Comparison of ENCODE assay signal across 8 cellular contexts in genomic region chr1:115706774-115707425, GRCh38.
DNase-seq lines count a peak whose midpoint lies in the region; ATAC-seq, FAIRE-seq and TF ChIP-seq lines count a peak whose summit lies in the region.

No MANE protein-coding gene starts in this region.

- no peak overlapping the region for H3K9ac ChIP-seq in trophoblast cell (ENCODE audit: low read length)

- H3K4me3 ChIP-seq in A549, result no peak overlapping the region
- H3K4me3 ChIP-seq in GM12864 (ENCODE audit: low read depth, low read length), result no peak overlapping the region
- H3K4me3 ChIP-seq in fibroblast of the aortic adventitia (ENCODE audit: low read depth, low read length), result no peak overlapping the region
- H3K4me3 ChIP-seq in trophoblast cell (ENCODE audit: low read depth, low read length), result no peak overlapping the region

- H3K27ac ChIP-seq in A549 (no peak overlapping the region), KOPT-K1 (ENCODE audit: low read depth, low read length, poor library complexity, severe bottlenecking) (peak overlapping the region; percentile 11), RWPE1 (no peak overlapping the region), trophoblast cell (ENCODE audit: low read depth, low read length) (peak overlapping the region; percentile 75)

- 38% methylated on average over 7 of the region's 7 CpGs for WGBS in A549 (ENCODE audit: missing lambda C conversion rate)
- WGBS in trophoblast cell (ENCODE audit: extremely low coverage, insufficient coverage, insufficient read length), result no CpG with 5 or more reads among the region's 7 CpGs

- H2BK5ac ChIP-seq in trophoblast cell (ENCODE audit: low read depth, low read length, poor library complexity), result peak overlapping the region; percentile 70

- no peak overlapping the region for H3K4me2 ChIP-seq in A549
- no peak overlapping the region for H3K4me2 ChIP-seq in trophoblast cell (ENCODE audit: low read length)

- POLR2A ChIA-PET in A549 (lab: Yijun Ruan, JAX), result no interaction called here
- POLR2A ChIA-PET in RWPE1 (lab: Yijun Ruan, JAX; ENCODE audit: low non-redundant PET), result interaction anchor here (0.7 kb wide), 1 partner anchor 29 kb away, joined by 4 read pairs; no protein-coding TSS in a partner anchor

- TF ChIP-seq EP300 in A549 (IDR thresholded peaks at IDR 0.05), result no peak

- peak overlapping the region; percentile 70 for H2BK120ac ChIP-seq in trophoblast cell (ENCODE audit: insufficient read depth, low read length, poor library complexity)

- peak; percentile 59 to 78; a peak in 5 of 6 replicates for ATAC-seq in A549

- H2AK5ac ChIP-seq in trophoblast cell (ENCODE audit: low read length), result peak overlapping the region; percentile 30

- H3K79me2 ChIP-seq in trophoblast cell (ENCODE audit: control insufficient read depth, insufficient read depth, low read length, poor library complexity), result peaks cover 3% of the 10 kb centered on the region

- peak overlapping the region; percentile 53 for H3K18ac ChIP-seq in trophoblast cell (ENCODE audit: low read length)

- peak overlapping the region; percentile 79 for H3K14ac ChIP-seq in trophoblast cell (ENCODE audit: low read length)

- TF ChIP-seq CTCF in A549 (IDR thresholded peaks at IDR 0.05) (peak; percentile 49), GM12864 (IDR thresholded peaks at IDR 0.05; ENCODE audit: low read depth, low read length, missing control alignments) (peak; percentile 66), RWPE1 (conservative IDR thresholded peaks at IDR 0.05; ENCODE audit: low read depth) (peak; percentile 67), fibroblast of the aortic adventitia (IDR thresholded peaks at IDR 0.05; ENCODE audit: insufficient read depth, low read length) (peak; percentile 65)

- no peak for FAIRE-seq in A549 (lab: Jason Lieb, UNC)
- FAIRE-seq in H54 (lab: Jason Lieb, UNC), result no peak

- peak overlapping the region; percentile 60 for H4K91ac ChIP-seq in trophoblast cell (ENCODE audit: low read depth, low read length)

- H3K4ac ChIP-seq in trophoblast cell (ENCODE audit: low read depth, low read length), result no peak overlapping the region

- CTCF ChIA-PET in A549 (lab: Yijun Ruan, JAX) (interaction anchor here (0.6 to 3.7 kb wide), 27 partner anchors 8 to 569 kb away, joined by 3 to 29 read pairs (median 4); no protein-coding TSS in a partner anchor), RWPE1 (lab: Yijun Ruan, JAX) (interaction anchor here (0.5 to 2.7 kb wide), 34 partner anchors 8 to 1904 kb away, joined by 3 to 13 read pairs (median 3); partner anchors contain the start of gene VANGL1)

- H3K23ac ChIP-seq in trophoblast cell (ENCODE audit: low read length), result no peak overlapping the region

- peak; percentile 39 to 41; a peak in 3 of 5 replicates for TF ChIP-seq RAD21 in A549 (conservative IDR thresholded peaks at IDR 0.05 in 1 of 2, IDR thresholded peaks at IDR 0.05 in 1 of 2)

- peak overlapping the region; percentile 91 for H2BK12ac ChIP-seq in trophoblast cell (ENCODE audit: low read length)

- TF ChIP-seq POLR2A in A549 (IDR thresholded peaks at IDR 0.05; ENCODE audit: low read length), result no peak
- TF ChIP-seq POLR2A in H54 (IDR thresholded peaks at IDR 0.05; ENCODE audit: low read depth, low read length), result no peak

- H3K9me3 ChIP-seq in A549, result no peaks in the 10 kb centered on the region
- no peaks in the 10 kb centered on the region for H3K9me3 ChIP-seq in KOPT-K1 (ENCODE audit: insufficient read depth, low read length, poor library complexity, severe bottlenecking)
- H3K9me3 ChIP-seq in trophoblast cell (ENCODE audit: insufficient read depth, low read depth, low read length), result no peaks in the 10 kb centered on the region

- no peak overlapping the region for H2AFZ ChIP-seq in trophoblast cell (ENCODE audit: insufficient read depth, low read length, poor library complexity)

- H3K4me1 ChIP-seq in A549 (no peaks in the 10 kb centered on the region), trophoblast cell (ENCODE audit: control insufficient read depth in 1 of 2, insufficient read depth in 2 of 2, low read length in 2 of 2) (peaks cover 24 to 28% of the 10 kb centered on the region in 2 experiments)

- H4K8ac ChIP-seq in trophoblast cell (ENCODE audit: low read depth, low read length), result peak overlapping the region; percentile 52

- H3K79me1 ChIP-seq in trophoblast cell (ENCODE audit: low read length), result peaks cover 25% of the 10 kb centered on the region

- H3K36me3 ChIP-seq in KOPT-K1 (ENCODE audit: insufficient read depth, low read length) (no peaks in the 10 kb centered on the region), trophoblast cell (ENCODE audit: control insufficient read depth in 1 of 2, insufficient read depth in 2 of 2, low read length in 2 of 2) (peaks cover 4 to 7% of the 10 kb centered on the region in 2 experiments)

- H4K12ac ChIP-seq in trophoblast cell (ENCODE audit: low read depth, low read length), result no peak overlapping the region

- DNase-seq in A549 (ENCODE audit: low read depth in 1 of 2, low spot score in 1 of 2), result peak in 1 of 2 experiments; percentile 31
- peak; percentile 27 for DNase-seq in GM12864 (ENCODE audit: low read depth)
- no peak for DNase-seq in RWPE1 (ENCODE audit: low spot score)
- peak; percentile 92 for DNase-seq in fibroblast of the aortic adventitia (ENCODE audit: low read depth)
- peak in 1 of 2 donors; percentile 81 for DNase-seq in trophoblast cell
- DNase-seq in activated CD8-positive, alpha-beta memory T cell treated with anti-CD3 and anti-CD28 coated beads for 24 hours, result no peak
- DNase-seq in H54 (ENCODE audit: insufficient read length, low spot score), result no peak

- H3K27me3 ChIP-seq in trophoblast cell (ENCODE audit: insufficient read depth, low read length), result no peaks in the 10 kb centered on the region

TF ChIP-seq in A549, 52 proteins besides CTCF, POLR2A, EP300 and RAD21:
- TF ChIP-seq ZFP36 (IDR thresholded peaks at IDR 0.05; ENCODE audit: borderline replicate concordance, partially characterized antibody) (no peak), SMC3 (IDR thresholded peaks at IDR 0.05) (peak; percentile 34; the same call in 1 of the 3 replicates)
TF ChIP-seq in A549: peak in this region for 1.

Comparison
In these comparisons a context has a peak if more than half of its experiments do, and no peak if none do; other contexts are left out.
1. DNase-seq: peak in GM12864 (single experiment) and fibroblast of the aortic adventitia (single experiment); none in RWPE1 (single experiment), activated CD8-positive, alpha-beta memory T cell treated with anti-CD3 and anti-CD28 coated beads for 24 hours (single experiment) and H54 (single experiment).
2. H3K27ac ChIP-seq: peak in KOPT-K1 (single experiment) and trophoblast cell (single experiment); none in A549 (0 of 2) and RWPE1 (single experiment).
3. Peak in every context shown above with its lines, with median percentiles within 50 percentile points of each other: CTCF ChIP-seq.